ENCODE assay signal across 3 cellular contexts in the genomic region with DNA sequence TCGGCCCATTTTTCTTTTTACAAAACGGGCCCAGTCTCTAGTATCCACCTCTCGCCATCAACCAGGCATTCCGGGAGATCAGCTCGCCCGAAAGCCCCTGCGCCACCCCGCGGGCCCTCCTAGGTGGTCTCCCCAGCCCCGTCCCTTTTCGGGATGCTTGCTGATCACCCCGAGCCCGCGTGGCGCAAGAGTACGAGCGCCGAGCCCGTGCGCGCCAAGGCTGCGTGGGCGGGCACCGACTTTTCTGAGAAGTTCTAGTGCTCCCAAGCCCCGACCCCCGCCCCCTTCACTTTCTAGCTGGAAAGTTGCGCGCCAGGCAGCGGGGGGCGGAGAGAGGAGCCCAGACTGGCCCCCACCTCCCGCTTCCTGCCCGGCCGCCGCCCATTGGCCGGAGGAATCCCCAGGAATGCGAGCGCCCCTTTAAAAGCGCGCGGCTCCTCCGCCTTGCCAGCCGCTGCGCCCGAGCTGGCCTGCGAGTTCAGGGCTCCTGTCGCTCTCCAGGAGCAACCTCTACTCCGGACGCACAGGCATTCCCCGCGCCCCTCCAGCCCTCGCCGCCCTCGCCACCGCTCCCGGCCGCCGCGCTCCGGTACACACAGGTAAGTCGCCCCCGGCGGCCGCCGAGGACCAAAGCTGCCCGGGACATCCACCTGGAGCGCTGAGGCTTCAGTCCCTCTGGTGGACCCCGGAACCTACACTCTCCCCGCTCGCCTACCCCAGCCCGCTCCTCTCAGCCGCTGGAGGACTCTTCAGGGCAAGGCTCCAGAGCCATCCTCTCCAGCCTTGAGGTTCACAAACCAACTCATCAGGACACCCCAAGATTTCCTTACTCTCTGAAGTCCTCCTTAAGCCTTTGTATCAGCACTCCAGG.
A peak's percentile ranks its signal among the peaks of the same experiment; 100 is the strongest.
TF ChIP-seq lines count a peak whose summit lies in the region.

A gene (plus strand): TSS at position 450 of the 871 bp plus-strand sequence. CDS start 779 bp downstream, outside the sequence.

TF ChIP-seq in HEK293T, 16 proteins besides CTCF, POLR2A, EP300 and RAD21:
- TF ChIP-seq ARNT (IDR thresholded peaks at IDR 0.05), result no peak
- TF ChIP-seq, protein P1, sequence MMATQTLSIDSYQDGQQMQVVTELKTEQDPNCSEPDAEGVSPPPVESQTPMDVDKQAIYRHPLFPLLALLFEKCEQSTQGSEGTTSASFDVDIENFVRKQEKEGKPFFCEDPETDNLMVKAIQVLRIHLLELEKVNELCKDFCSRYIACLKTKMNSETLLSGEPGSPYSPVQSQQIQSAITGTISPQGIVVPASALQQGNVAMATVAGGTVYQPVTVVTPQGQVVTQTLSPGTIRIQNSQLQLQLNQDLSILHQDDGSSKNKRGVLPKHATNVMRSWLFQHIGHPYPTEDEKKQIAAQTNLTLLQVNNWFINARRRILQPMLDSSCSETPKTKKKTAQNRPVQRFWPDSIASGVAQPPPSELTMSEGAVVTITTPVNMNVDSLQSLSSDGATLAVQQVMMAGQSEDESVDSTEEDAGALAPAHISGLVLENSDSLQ (IDR thresholded peaks at IDR 0.05), result no peak
- no peak for TF ChIP-seq FOXA1 (IDR thresholded peaks at IDR 0.05)
- no peak for TF ChIP-seq NFRKB (IDR thresholded peaks at IDR 0.05)
- TF ChIP-seq SP1 (IDR thresholded peaks at IDR 0.05), result no peak
- TF ChIP-seq SUZ12 (IDR thresholded peaks at IDR 0.05), result no peak
- no peak for TF ChIP-seq LEF1 (IDR thresholded peaks at IDR 0.05; ENCODE audit: borderline replicate concordance)
- no peak for TF ChIP-seq TARDBP (IDR thresholded peaks at IDR 0.05)
- TF ChIP-seq L3MBTL2 (conservative IDR thresholded peaks at IDR 0.05), result no peak
- no peak for TF ChIP-seq BHLHE40 (IDR thresholded peaks at IDR 0.05; ENCODE audit: borderline replicate concordance)

TF ChIP-seq in SK-N-SH, 30 proteins besides CTCF, POLR2A, EP300 and RAD21 (continues in another document):
- TF ChIP-seq, protein P2, sequence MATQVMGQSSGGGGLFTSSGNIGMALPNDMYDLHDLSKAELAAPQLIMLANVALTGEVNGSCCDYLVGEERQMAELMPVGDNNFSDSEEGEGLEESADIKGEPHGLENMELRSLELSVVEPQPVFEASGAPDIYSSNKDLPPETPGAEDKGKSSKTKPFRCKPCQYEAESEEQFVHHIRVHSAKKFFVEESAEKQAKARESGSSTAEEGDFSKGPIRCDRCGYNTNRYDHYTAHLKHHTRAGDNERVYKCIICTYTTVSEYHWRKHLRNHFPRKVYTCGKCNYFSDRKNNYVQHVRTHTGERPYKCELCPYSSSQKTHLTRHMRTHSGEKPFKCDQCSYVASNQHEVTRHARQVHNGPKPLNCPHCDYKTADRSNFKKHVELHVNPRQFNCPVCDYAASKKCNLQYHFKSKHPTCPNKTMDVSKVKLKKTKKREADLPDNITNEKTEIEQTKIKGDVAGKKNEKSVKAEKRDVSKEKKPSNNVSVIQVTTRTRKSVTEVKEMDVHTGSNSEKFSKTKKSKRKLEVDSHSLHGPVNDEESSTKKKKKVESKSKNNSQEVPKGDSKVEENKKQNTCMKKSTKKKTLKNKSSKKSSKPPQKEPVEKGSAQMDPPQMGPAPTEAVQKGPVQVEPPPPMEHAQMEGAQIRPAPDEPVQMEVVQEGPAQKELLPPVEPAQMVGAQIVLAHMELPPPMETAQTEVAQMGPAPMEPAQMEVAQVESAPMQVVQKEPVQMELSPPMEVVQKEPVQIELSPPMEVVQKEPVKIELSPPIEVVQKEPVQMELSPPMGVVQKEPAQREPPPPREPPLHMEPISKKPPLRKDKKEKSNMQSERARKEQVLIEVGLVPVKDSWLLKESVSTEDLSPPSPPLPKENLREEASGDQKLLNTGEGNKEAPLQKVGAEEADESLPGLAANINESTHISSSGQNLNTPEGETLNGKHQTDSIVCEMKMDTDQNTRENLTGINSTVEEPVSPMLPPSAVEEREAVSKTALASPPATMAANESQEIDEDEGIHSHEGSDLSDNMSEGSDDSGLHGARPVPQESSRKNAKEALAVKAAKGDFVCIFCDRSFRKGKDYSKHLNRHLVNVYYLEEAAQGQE (IDR thresholded peaks at IDR 0.05; ENCODE audit: low read depth, low read length), result peak; percentile 46; the same call in 1 of the 2 replicates
- TF ChIP-seq EZH2phosphoT487 (IDR thresholded peaks at IDR 0.05; ENCODE audit: borderline replicate concordance, low read depth) (no peak), ELF1 (IDR thresholded peaks at IDR 0.05) (no peak), SIN3A (IDR thresholded peaks at IDR 0.05; ENCODE audit: borderline replicate concordance, low read depth, low read length) (peak; percentile 55; the same call in 1 of the 2 replicates), MXI1 (IDR thresholded peaks at IDR 0.05; ENCODE audit: low read depth, low read length) (no peak), GABPA (IDR thresholded peaks at IDR 0.05; ENCODE audit: low read depth) (no peak), GATA2 (CRISPR knock-in tag; IDR thresholded peaks at IDR 0.05) (no peak), FOSL2 (IDR thresholded peaks at IDR 0.05; ENCODE audit: borderline replicate concordance, low read depth) (0 out of 2 replicates have a peak, but pooled peaks have one; percentile 11), RFX5 (IDR thresholded peaks at IDR 0.05; ENCODE audit: low read length) (no peak), SMC3 (IDR thresholded peaks at IDR 0.05; ENCODE audit: low read depth, low read length) (no peak), POLR2AphosphoS5 (IDR thresholded peaks at IDR 0.05; ENCODE audit: low read depth, low read length) (peak; percentile 98), NRF1 (IDR thresholded peaks at IDR 0.05; ENCODE audit: low read depth, low read length) (peak; percentile 25; the same call in 1 of the 2 replicates), RCOR1 (IDR thresholded peaks at IDR 0.05; ENCODE audit: low read length) (no peak), CHD2 (IDR thresholded peaks at IDR 0.05; ENCODE audit: low read length, partially characterized antibody) (no peak), JUND (IDR thresholded peaks at IDR 0.05) (no peak), RXRA (IDR thresholded peaks at IDR 0.05; ENCODE audit: borderline replicate concordance, low read depth) (no peak), TEAD4 (IDR thresholded peaks at IDR 0.05; ENCODE audit: borderline replicate concordance, insufficient read depth) (peak; percentile 81; the same call in 1 of the 2 replicates)
- TF ChIP-seq, protein P3, sequence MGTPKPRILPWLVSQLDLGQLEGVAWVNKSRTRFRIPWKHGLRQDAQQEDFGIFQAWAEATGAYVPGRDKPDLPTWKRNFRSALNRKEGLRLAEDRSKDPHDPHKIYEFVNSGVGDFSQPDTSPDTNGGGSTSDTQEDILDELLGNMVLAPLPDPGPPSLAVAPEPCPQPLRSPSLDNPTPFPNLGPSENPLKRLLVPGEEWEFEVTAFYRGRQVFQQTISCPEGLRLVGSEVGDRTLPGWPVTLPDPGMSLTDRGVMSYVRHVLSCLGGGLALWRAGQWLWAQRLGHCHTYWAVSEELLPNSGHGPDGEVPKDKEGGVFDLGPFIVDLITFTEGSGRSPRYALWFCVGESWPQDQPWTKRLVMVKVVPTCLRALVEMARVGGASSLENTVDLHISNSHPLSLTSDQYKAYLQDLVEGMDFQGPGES (IDR thresholded peaks at IDR 0.05; ENCODE audit: low read depth, low read length), result no peak
- TF ChIP-seq, protein P4, sequence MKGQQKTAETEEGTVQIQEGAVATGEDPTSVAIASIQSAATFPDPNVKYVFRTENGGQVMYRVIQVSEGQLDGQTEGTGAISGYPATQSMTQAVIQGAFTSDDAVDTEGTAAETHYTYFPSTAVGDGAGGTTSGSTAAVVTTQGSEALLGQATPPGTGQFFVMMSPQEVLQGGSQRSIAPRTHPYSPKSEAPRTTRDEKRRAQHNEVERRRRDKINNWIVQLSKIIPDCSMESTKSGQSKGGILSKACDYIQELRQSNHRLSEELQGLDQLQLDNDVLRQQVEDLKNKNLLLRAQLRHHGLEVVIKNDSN (IDR thresholded peaks at IDR 0.05; ENCODE audit: borderline replicate concordance, low read depth), result no peak
- TF ChIP-seq, protein P5, sequence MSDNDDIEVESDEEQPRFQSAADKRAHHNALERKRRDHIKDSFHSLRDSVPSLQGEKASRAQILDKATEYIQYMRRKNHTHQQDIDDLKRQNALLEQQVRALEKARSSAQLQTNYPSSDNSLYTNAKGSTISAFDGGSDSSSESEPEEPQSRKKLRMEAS (IDR thresholded peaks at IDR 0.05; ENCODE audit: low read depth), result peak; percentile 34; the same call in 1 of the 2 replicates

TF ChIP-seq in GM12878, 131 proteins besides CTCF, POLR2A, EP300 and RAD21:
- TF ChIP-seq MYC (IDR thresholded peaks at IDR 0.05; ENCODE audit: insufficient read depth, insufficient read length, insufficient replicate concordance, low read length, severe bottlenecking), result no peak
- 0 out of 3 replicates have a peak, but pooled peaks of 1 of the 2 experiments have one; percentile 20 for TF ChIP-seq EGR1 (IDR thresholded peaks at IDR 0.05; ENCODE audit: borderline replicate concordance in 1 of 2, low read depth in 2 of 2, low read length in 2 of 2)
